ENCODE assay signal across 1 cellular context in genomic region chr14:22973217-22974032, GRCh38.
TF ChIP-seq lines count a peak whose summit lies in the region.

No MANE protein-coding gene starts in this region.

TF ChIP-seq in HepG2, 621 proteins besides CTCF, POLR2A, EP300 and RAD21 (continued from another document and continues in another):
- 0 out of 2 replicates have a peak, but pooled peaks have one; percentile 26 for TF ChIP-seq ZNF318 (CRISPR knock-in tag; IDR thresholded peaks at IDR 0.05)
- peak; percentile 94; the same call in 1 of the 2 replicates for TF ChIP-seq SP140L (CRISPR knock-in tag; IDR thresholded peaks at IDR 0.05; ENCODE audit: borderline replicate concordance)
- TF ChIP-seq RBM22 (optimal IDR thresholded peaks at IDR 0.05; ENCODE audit: low read length): peak; percentile 93
- TF ChIP-seq AFF4 (CRISPR knock-in tag; IDR thresholded peaks at IDR 0.05): 0 out of 2 replicates have a peak, but pooled peaks have one; percentile 72
- no peak for TF ChIP-seq KLF6 (CRISPR knock-in tag; IDR thresholded peaks at IDR 0.05)
- TF ChIP-seq HIC2 (CRISPR knock-in tag; IDR thresholded peaks at IDR 0.05; ENCODE audit: low read depth): peak; percentile 41; the same call in 1 of the 2 replicates
- no peak for TF ChIP-seq SMARCE1 (IDR thresholded peaks at IDR 0.05; ENCODE audit: borderline replicate concordance)
- peak; percentile 67; the same call in 1 of the 2 replicates for TF ChIP-seq POLR2G (IDR thresholded peaks at IDR 0.05; ENCODE audit: low read depth, low read length)
- TF ChIP-seq ZNF792 (CRISPR knock-in tag; IDR thresholded peaks at IDR 0.05): 0 out of 2 replicates have a peak, but pooled peaks have one; percentile 53
- peak; percentile 81; the same call in 1 of the 2 replicates for TF ChIP-seq ZKSCAN8 (CRISPR knock-in tag; IDR thresholded peaks at IDR 0.05; ENCODE audit: borderline replicate concordance)
- TF ChIP-seq NR2F1 (CRISPR knock-in tag; IDR thresholded peaks at IDR 0.05): no peak; a peak in 1 of 4 replicates
- no peak for TF ChIP-seq BORCS8-MEF2B (CRISPR knock-in tag; IDR thresholded peaks at IDR 0.05)
- TF ChIP-seq, protein P1, sequence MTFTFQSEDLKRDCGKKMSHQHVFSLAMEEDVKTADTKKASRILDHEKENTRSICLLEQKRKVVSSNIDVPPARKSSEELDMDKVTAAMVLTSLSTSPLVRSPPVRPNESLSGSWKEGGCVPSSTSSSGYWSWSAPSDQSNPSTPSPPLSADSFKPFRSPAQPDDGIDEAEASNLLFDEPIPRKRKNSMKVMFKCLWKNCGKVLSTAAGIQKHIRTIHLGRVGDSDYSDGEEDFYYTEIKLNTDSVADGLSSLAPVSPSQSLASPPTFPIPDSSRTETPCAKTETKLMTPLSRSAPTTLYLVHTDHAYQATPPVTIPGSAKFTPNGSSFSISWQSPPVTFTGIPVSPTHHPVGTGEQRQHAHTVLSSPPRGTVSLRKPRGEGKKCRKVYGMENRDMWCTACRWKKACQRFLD (CRISPR knock-in tag; IDR thresholded peaks at IDR 0.05; ENCODE audit: borderline replicate concordance): 0 out of 2 replicates have a peak, but pooled peaks have one; percentile 43
- TF ChIP-seq KDM6A (CRISPR knock-in tag; IDR thresholded peaks at IDR 0.05; ENCODE audit: low read depth): peak; percentile 26; the same call in 1 of the 2 replicates
- peak; percentile 53 for TF ChIP-seq ELF3 (CRISPR knock-in tag; IDR thresholded peaks at IDR 0.05)
- TF ChIP-seq, protein P2, sequence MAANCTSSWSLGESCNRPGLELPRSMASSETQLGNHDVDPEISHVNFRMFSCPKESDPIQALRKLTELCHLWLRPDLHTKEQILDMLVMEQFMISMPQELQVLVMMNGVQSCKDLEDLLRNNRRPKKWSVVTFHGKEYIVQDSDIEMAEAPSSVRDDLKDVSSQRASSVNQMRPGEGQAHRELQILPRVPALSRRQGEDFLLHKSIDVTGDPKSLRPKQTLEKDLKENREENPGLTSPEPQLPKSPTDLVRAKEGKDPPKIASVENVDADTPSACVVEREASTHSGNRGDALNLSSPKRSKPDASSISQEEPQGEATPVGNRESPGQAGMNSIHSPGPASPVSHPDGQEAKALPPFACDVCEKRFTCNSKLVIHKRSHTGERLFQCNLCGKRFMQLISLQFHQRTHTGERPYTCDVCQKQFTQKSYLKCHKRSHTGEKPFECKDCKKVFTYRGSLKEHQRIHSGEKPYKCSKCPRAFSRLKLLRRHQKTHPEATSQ (CRISPR knock-in tag; IDR thresholded peaks at IDR 0.05; ENCODE audit: borderline replicate concordance): no peak
- peak; percentile 58; the same call in 1 of the 2 replicates for TF ChIP-seq ZNF362 (CRISPR knock-in tag; IDR thresholded peaks at IDR 0.05; ENCODE audit: borderline replicate concordance)
- TF ChIP-seq AGO2 (optimal IDR thresholded peaks at IDR 0.05; ENCODE audit: low read depth, low read length): peak; percentile 71
- 0 out of 2 replicates have a peak, but pooled peaks have one; percentile 3 for TF ChIP-seq RFX1 (IDR thresholded peaks at IDR 0.05)
- TF ChIP-seq KLF9 (CRISPR knock-in tag; IDR thresholded peaks at IDR 0.05; ENCODE audit: low read depth): peak; percentile 79; the same call in 1 of the 2 replicates
- TF ChIP-seq ZNF547 (CRISPR knock-in tag; IDR thresholded peaks at IDR 0.05): peak; percentile 61; the same call in 1 of the 2 replicates
- TF ChIP-seq KDM2A (CRISPR knock-in tag; IDR thresholded peaks at IDR 0.05; ENCODE audit: borderline replicate concordance, low read depth): peak; percentile 4; the same call in 1 of the 2 replicates
- TF ChIP-seq, protein P3, sequence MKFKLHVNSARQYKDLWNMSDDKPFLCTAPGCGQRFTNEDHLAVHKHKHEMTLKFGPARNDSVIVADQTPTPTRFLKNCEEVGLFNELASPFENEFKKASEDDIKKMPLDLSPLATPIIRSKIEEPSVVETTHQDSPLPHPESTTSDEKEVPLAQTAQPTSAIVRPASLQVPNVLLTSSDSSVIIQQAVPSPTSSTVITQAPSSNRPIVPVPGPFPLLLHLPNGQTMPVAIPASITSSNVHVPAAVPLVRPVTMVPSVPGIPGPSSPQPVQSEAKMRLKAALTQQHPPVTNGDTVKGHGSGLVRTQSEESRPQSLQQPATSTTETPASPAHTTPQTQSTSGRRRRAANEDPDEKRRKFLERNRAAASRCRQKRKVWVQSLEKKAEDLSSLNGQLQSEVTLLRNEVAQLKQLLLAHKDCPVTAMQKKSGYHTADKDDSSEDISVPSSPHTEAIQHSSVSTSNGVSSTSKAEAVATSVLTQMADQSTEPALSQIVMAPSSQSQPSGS (CRISPR knock-in tag; IDR thresholded peaks at IDR 0.05): 0 out of 2 replicates have a peak, but pooled peaks have one; percentile 63
- TF ChIP-seq RELA (CRISPR knock-in tag; IDR thresholded peaks at IDR 0.05): peak; percentile 63
- TF ChIP-seq, protein P4, sequence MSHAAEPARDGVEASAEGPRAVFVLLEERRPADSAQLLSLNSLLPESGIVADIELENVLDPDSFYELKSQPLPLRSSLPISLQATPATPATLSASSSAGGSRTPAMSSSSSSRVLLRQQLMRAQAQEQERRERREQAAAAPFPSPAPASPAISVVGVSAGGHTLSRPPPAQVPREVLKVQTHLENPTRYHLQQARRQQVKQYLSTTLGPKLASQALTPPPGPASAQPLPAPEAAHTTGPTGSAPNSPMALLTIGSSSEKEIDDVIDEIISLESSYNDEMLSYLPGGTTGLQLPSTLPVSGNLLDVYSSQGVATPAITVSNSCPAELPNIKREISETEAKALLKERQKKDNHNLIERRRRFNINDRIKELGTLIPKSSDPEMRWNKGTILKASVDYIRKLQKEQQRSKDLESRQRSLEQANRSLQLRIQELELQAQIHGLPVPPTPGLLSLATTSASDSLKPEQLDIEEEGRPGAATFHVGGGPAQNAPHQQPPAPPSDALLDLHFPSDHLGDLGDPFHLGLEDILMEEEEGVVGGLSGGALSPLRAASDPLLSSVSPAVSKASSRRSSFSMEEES (CRISPR knock-in tag; IDR thresholded peaks at IDR 0.05): peak; percentile 13; the same call in 1 of the 2 replicates
- TF ChIP-seq, protein P5, sequence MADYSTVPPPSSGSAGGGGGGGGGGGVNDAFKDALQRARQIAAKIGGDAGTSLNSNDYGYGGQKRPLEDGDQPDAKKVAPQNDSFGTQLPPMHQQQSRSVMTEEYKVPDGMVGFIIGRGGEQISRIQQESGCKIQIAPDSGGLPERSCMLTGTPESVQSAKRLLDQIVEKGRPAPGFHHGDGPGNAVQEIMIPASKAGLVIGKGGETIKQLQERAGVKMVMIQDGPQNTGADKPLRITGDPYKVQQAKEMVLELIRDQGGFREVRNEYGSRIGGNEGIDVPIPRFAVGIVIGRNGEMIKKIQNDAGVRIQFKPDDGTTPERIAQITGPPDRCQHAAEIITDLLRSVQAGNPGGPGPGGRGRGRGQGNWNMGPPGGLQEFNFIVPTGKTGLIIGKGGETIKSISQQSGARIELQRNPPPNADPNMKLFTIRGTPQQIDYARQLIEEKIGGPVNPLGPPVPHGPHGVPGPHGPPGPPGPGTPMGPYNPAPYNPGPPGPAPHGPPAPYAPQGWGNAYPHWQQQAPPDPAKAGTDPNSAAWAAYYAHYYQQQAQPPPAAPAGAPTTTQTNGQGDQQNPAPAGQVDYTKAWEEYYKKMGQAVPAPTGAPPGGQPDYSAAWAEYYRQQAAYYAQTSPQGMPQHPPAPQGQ (CRISPR knock-in tag; IDR thresholded peaks at IDR 0.05; ENCODE audit: borderline replicate concordance): peak; percentile 6; the same call in 1 of the 2 replicates
- TF ChIP-seq POLR2AphosphoS2 (IDR thresholded peaks at IDR 0.05; ENCODE audit: low read depth, low read length): peak; percentile 19
- peak; percentile 34; the same call in 1 of the 2 replicates for TF ChIP-seq NCOR1 (IDR thresholded peaks at IDR 0.05; ENCODE audit: borderline replicate concordance, low read length)
- TF ChIP-seq RFXANK (CRISPR knock-in tag; IDR thresholded peaks at IDR 0.05): peak; percentile 83; the same call in 1 of the 2 replicates
